In the genomic region with DNA sequence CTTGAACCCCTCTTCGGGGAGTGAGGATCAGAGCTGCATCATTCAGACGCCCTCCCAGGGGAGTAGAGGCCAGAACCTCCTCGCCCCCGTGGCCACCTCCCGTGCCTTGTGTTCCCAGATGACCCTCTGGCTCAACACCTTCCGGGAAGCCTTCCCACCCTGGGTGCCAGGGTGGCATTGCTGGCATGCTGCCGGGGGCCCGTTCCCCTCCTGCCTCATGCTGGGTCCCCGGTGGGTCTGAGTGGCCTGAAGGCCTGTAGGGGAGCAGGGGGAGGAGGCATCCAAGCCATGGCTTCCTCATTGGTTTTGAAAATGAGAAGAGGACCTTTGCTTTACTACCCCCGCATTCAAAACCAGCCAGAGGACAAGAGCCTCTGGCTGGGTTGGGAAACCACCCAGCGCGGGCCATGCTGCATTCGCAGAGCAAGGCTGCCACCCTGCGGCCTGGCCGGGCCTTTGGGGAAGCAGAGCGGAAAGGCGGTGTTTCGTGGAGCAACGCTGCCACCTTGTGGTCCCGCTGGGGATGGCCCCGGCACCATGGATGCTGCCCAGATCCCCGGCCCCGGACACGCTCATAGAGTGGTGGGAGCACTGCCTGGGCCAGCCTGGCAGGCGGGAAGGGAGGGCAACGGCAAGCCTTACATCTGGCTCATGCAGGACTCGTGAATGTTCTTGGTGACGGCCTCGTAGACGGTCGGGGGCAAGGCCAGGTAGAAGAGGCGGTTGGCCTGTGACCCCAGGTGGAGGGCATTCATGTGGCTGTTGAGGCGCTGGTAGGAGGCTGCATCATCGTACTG, we compare ENCODE assay signal across 8 cellular contexts. TPM values are rescaled to one million over a fixed set of nuclear protein-coding genes. Genes with fewer than 3 reads are reported as not detected.
DNase-seq lines count a peak whose midpoint lies in the region; ATAC-seq and TF ChIP-seq lines count a peak whose summit lies in the region.

No MANE protein-coding gene starts in this region.

- ATAC-seq in HCT116 = peak; percentile 91
- ATAC-seq in upper lobe of right lung = peak; percentile 96

- CTCF ChIA-PET in HCT116 (lab: Charles Lee) = interaction anchor here (4.1 kb wide), 1 partner anchor 161 kb away, joined by 18 read pairs; no protein-coding TSS in a partner anchor

- no peaks in the 10 kb centered on the region for H4K20me1 ChIP-seq in HCT116 (ENCODE audit: insufficient read depth)

- intact Hi-C loops in HCT116 (cut with micrococcal nuclease) = loop anchor here (1.0 kb wide), 1 partner anchor 161 kb away; no protein-coding TSS in a partner anchor
- intact Hi-C loops in upper lobe of right lung (cut with DNase I) = no loop called here

- H3K36me3 ChIP-seq in HCT116 (ENCODE audit: control insufficient read depth in 1 of 2, insufficient read depth in 2 of 2, low read length in 2 of 2) (peaks cover 2 to 15% of the 10 kb centered on the region in 2 experiments; a peak in 3 of 4 replicates), upper lobe of right lung (peaks cover 7% of the 10 kb centered on the region)

- POLR2A ChIA-PET in HCT116 (lab: Charles Lee) = no interaction called here

- no peak overlapping the region for H2AFZ ChIP-seq in HCT116 (ENCODE audit: low read depth, low read length, poor library complexity, severe bottlenecking)

- TF ChIP-seq RAD21 in HCT116 (IDR thresholded peaks at IDR 0.05; ENCODE audit: low read depth) = no peak

- H3K9me3 ChIP-seq in HCT116 (ENCODE audit: control insufficient read depth in 1 of 2, insufficient read depth in 1 of 2, low read depth in 1 of 2, low read length in 2 of 2) = no peaks in the 10 kb centered on the region
- H3K9me3 ChIP-seq in upper lobe of right lung = no peaks in the 10 kb centered on the region

- no peak for TF ChIP-seq POLR2A in HCT116 (IDR thresholded peaks at IDR 0.05; ENCODE audit: borderline replicate concordance, extremely low read depth, insufficient read depth, insufficient read length)

- RAD21 ChIA-PET in HCT116 (lab: Charles Lee; ENCODE audit: low non-redundant PET in 1 of 2, low total read pairs in 2 of 2, uncharacterized antibody in 2 of 2, unreplicated experiment in 2 of 2) = no interaction called here

- DNase-seq in GM04504 (ENCODE audit: low read depth) (peak; percentile 59), HCT116 (ENCODE audit: low read depth, low spot score) (peak; percentile 28), MV-4-11 (lab: John Stamatoyannopoulos, UW) (peak; percentile 82), SK-N-DZ (ENCODE audit: low spot score) (peak; percentile 70), germinal center (ENCODE audit: low spot score) (peak; percentile 77), pons (ENCODE audit: low spot score) (peak; percentile 81), upper lobe of right lung (peak; percentile 93)
- peak; percentile 83 for DNase-seq in activated gamma-delta T cell treated with anti-CD3 and anti-CD28 coated beads, Interleukin-2, amount 50 U/mL, for 16 hours (ENCODE audit: low read depth)

- no peaks in the 10 kb centered on the region for H3K27me3 ChIP-seq in HCT116 (ENCODE audit: insufficient read depth, low read length)
- H3K27me3 ChIP-seq in upper lobe of right lung = no peaks in the 10 kb centered on the region

- H3K4me1 ChIP-seq in HCT116 (ENCODE audit: control insufficient read depth in 1 of 2, insufficient read depth in 2 of 2, low read length in 2 of 2) (no peaks in the 10 kb centered on the region; a peak in 1 of 4 replicates), upper lobe of right lung (no peaks in the 10 kb centered on the region)

- TF ChIP-seq CTCF in HCT116 (IDR thresholded peaks at IDR 0.05 in 2 of 3, conservative IDR thresholded peaks at IDR 0.05 in 1 of 3; ENCODE audit: borderline replicate concordance in 1 of 3, insufficient read depth in 1 of 3, low read depth in 2 of 3, low read length in 2 of 3) (peak in 2 of 3 experiments; percentile 79 to 86; a peak in 4 of 6 replicates), upper lobe of right lung (IDR thresholded peaks at IDR 0.05) (peak; percentile 96)

- no TSS peak for BruUV-seq in HCT116 (replicated peaks; lab: Mats Ljungman, UMichigan)

- H3K4me2 ChIP-seq in HCT116 (ENCODE audit: low read length) = no peak overlapping the region

- H3K9me2 ChIP-seq in HCT116 (ENCODE audit: insufficient read depth) = no peaks in the 10 kb centered on the region

- H3K4me3 ChIP-seq in HCT116 (replicated peaks in 1 of 2; ENCODE audit: low read depth in 1 of 2, low read length in 2 of 2) = no peak overlapping the region
- H3K4me3 ChIP-seq in upper lobe of right lung = no peak overlapping the region

- H3K79me2 ChIP-seq in HCT116 (ENCODE audit: insufficient read depth, low read length) = 0 out of 2 replicates have a peak, but pooled peaks cover 3% of the 10 kb centered on the region

- H3K9ac ChIP-seq in HCT116 (ENCODE audit: low read length) = peak overlapping the region; percentile 20; the same call in 1 of the 2 replicates

- peak overlapping the region; percentile 40; the same call in 1 of the 2 replicates for H3K27ac ChIP-seq in HCT116 (ENCODE audit: low read depth, low read length)
- no peak overlapping the region for H3K27ac ChIP-seq in upper lobe of right lung

TF ChIP-seq in HCT116, 20 proteins besides CTCF, POLR2A, EP300 and RAD21:
- TF ChIP-seq SRF (IDR thresholded peaks at IDR 0.05; ENCODE audit: low read depth) = no peak
- TF ChIP-seq POLR2AphosphoS5 (IDR thresholded peaks at IDR 0.05; ENCODE audit: low read depth, low read length) = peak; percentile 23; the same call in 1 of the 2 replicates
TF ChIP-seq in HCT116: peak in this region for 1.

RNA-seq across cellular contexts. Expression of a gene that starts 11.9 kb away (rescaled TPM):
- total RNA-seq in HCT116 (2021; ENCODE audit: unreplicated experiment) = 109 TPM
- 83.6 and 84.2 TPM in 2 replicates for polyA plus RNA-seq in HCT116 (2012)
- polyA plus RNA-seq in SK-N-DZ (2014; cell fraction: cytosol; rRNA removed) = 43.2 and 44.9 TPM in 2 replicates
- polyA plus RNA-seq in SK-N-DZ (2014; cell fraction: nucleus; rRNA removed) = 38.1 and 64.1 TPM in 2 replicates
- 84.9 TPM for total RNA-seq in upper lobe of right lung

RNA-seq across cellular contexts. Expression of a gene that starts 12.7 kb away (rescaled TPM):
- 24.0 TPM for total RNA-seq in HCT116 (2021; ENCODE audit: unreplicated experiment)
- 16.0 and 16.4 TPM in 2 replicates for polyA plus RNA-seq in HCT116 (2012)
- 18.5 and 33.3 TPM in 2 replicates for polyA plus RNA-seq in SK-N-DZ (2014; cell fraction: cytosol; rRNA removed)
- 34.1 and 38.3 TPM in 2 replicates for polyA plus RNA-seq in SK-N-DZ (2014; cell fraction: nucleus; rRNA removed)
- total RNA-seq in upper lobe of right lung = 33.4 TPM

RNA-seq across cellular contexts. Expression of a gene that starts 18.7 kb away (rescaled TPM):
- 15.6 TPM for total RNA-seq in HCT116 (2021; ENCODE audit: unreplicated experiment)
- polyA plus RNA-seq in HCT116 (2012) = 16.2 and 16.9 TPM in 2 replicates
- 17.0 and 21.0 TPM in 2 replicates for polyA plus RNA-seq in SK-N-DZ (2014; cell fraction: cytosol; rRNA removed)
- polyA plus RNA-seq in SK-N-DZ (2014; cell fraction: nucleus; rRNA removed) = 31.3 and 33.7 TPM in 2 replicates
- 42.6 TPM for total RNA-seq in upper lobe of right lung

RNA-seq across cellular contexts. Expression of a gene that starts 44.3 kb away (rescaled TPM):
- total RNA-seq in HCT116 (2021; ENCODE audit: unreplicated experiment) (16.2 TPM), upper lobe of right lung (23.7 TPM)
- 24.9 and 32.9 TPM in 2 replicates for polyA plus RNA-seq in HCT116 (2012)
- 9.0 and 12.8 TPM in 2 replicates for polyA plus RNA-seq in SK-N-DZ (2014; cell fraction: cytosol; rRNA removed)
- 7.8 and 10.0 TPM in 2 replicates for polyA plus RNA-seq in SK-N-DZ (2014; cell fraction: nucleus; rRNA removed)

RNA-seq across cellular contexts. Expression of a gene that starts 48.3 kb away (rescaled TPM):
- total RNA-seq in HCT116 (2021; ENCODE audit: unreplicated experiment) = 37.4 TPM
- polyA plus RNA-seq in HCT116 (2012) = 30.0 and 31.5 TPM in 2 replicates
- 67.7 and 67.9 TPM in 2 replicates for polyA plus RNA-seq in SK-N-DZ (2014; cell fraction: cytosol; rRNA removed)
- 48.9 and 50.1 TPM in 2 replicates for polyA plus RNA-seq in SK-N-DZ (2014; cell fraction: nucleus; rRNA removed)
- 33.8 TPM for total RNA-seq in upper lobe of right lung

Comparison
In these comparisons a context has a peak if more than half of its experiments do, and no peak if none do; other contexts are left out.
1. DNase-seq: peak in every context shown above with its lines; median percentile 93 in upper lobe of right lung; 83 in activated gamma-delta T cell treated with anti-CD3 and anti-CD28 coated beads, Interleukin-2, amount 50 U/mL, for 16 hours; 82 in MV-4-11; 81 in pons; 77 in germinal center; 70 in SK-N-DZ; 59 in GM04504; 28 in HCT116.